ENCODE assay signal across 26 cellular contexts in the genomic region with DNA sequence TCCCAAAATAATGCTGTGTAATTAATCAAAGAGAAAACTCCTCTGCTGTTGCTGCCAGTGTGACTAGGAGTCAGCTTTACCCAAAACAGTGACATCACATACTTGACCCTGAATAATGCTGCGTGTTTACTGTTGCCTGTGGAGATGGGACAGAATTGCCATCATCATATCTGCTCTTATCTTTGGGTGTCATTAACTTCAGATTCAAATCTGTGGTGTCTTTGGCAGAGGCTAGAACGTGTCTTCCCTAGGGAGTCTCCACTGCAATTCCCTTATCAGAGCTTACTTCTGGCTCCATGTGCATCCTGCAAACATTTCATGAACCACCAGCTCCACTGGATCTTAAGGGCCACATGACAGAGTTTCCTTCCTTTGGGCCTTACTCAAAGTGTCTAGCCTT.
"Had no signal": no experiment of that assay in that cellular context is flagged by ENCODE, and none has a peak within 500 bp of the region (broad histone marks: within the 10 kb centered on the region; RNA-seq: fewer than 3 reads in every experiment).

No MANE protein-coding gene starts in this region.

- ATAC-seq: Panc1, PC-3, T-cell had no signal

- H3K27me3 ChIP-seq: SJCRH30 had no signal

- DNase-seq: KBM-7; MV-4-11; NCI-H1048; NCI-H1105; NCI-H1417; NCI-H1436 treated with DMSO at 0.1 percent for 48 hours; NCI-H1694; NCI-H187 treated with DMSO at 0.1 percent for 48 hours; NCI-H2029 treated with DMSO at 0.1 percent for 48 hours; NCI-H2107; NCI-H2171; NCI-H226; NCI-H446; NCI-H510A; NCI-H524 treated with DMSO at 0.1 percent for 48 hours; NCI-H69; NK-92 treated with Interleukin-12 subunit alpha and Interleukin-12 subunit beta, amount 100 ng/mL, for 24 hours; PC-3; SHP77; SJCRH30; SK-N-SH; SW 1271; T-cell had no signal

- H3K4me3 ChIP-seq: SJCRH30 had no signal

- H3K9me3 ChIP-seq: SJCRH30, SK-N-SH had no signal

- H3K27ac ChIP-seq: HL-60, RWPE1, SJCRH30 had no signal

- H3K36me3 ChIP-seq: SJCRH30 had no signal

- H3K4me1 ChIP-seq: SJCRH30 had no signal
